Comparison of ENCODE assay signal across 8 cellular contexts in the genomic region with DNA sequence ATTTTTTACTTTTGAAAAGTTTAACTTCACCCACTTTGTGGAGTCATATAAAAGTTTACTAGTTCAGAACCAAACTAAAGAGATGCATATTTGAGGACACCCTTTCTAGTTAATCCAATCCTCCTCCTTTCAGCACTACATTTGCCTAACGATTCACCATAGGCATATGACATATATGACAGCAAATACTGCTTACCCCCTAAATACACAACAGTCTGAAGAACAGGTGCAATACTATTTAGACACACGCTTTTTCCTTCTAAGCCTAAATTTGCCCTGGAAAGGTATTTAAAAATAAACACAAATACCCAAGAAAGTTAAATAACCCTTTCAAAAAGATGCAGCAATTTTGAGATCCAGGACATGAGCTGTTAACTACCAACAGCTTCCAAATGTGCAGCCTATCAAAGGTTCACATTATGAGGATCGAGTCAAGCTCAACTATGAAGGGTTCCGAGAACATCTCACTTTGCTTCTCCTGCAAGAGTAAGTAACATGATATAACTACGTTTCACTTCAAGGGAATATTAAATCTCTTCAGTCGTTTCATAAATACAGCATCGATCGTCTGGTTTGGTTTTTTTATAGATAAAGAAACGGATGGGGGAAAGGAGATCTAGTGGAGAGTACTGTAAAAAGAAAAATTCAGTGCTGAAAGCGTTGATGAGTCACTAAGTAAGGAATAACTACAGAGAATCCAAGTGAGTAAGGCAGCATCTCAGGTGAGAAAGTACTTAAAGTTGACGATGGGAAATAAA. TPM values are rescaled to one million over a fixed set of nuclear protein-coding genes. Genes with fewer than 3 reads are reported as not detected.
DNase-seq lines count a peak whose midpoint lies in the region; TF ChIP-seq lines count a peak whose summit lies in the region.

No MANE protein-coding gene starts in this region.

- peak overlapping the region; percentile 92 for H3K4me3 ChIP-seq in fibroblast of villous mesenchyme (ENCODE audit: low read depth, low read length)
- peak overlapping the region; percentile 73 for H3K4me3 ChIP-seq in rectal smooth muscle tissue (ENCODE audit: low read length)

- H3K4me1 ChIP-seq in rectal smooth muscle tissue (ENCODE audit: control insufficient read depth, insufficient read depth, low read length): peaks cover 7% of the 10 kb centered on the region

- no peaks in the 10 kb centered on the region for H3K36me3 ChIP-seq in rectal smooth muscle tissue (ENCODE audit: control insufficient read depth, insufficient read depth, low read length)

- no peaks in the 10 kb centered on the region for H3K27me3 ChIP-seq in rectal smooth muscle tissue (ENCODE audit: control insufficient read depth, insufficient read depth, low read length)

- peak; percentile 45 for DNase-seq in NCI-H2029 (lab: John Stamatoyannopoulos, UW)
- no peak for DNase-seq in NCI-H2029 treated with DMSO at 0.1 percent for 48 hours (lab: John Stamatoyannopoulos, UW)
- DNase-seq in SW480 (ENCODE audit: low spot score): peak; percentile 32
- DNase-seq in fibroblast of villous mesenchyme (ENCODE audit: low read depth): peak; percentile 31
- no peak for DNase-seq in anterior cingulate cortex (lab: John Stamatoyannopoulos, UW)
- DNase-seq in NCI-H187 (lab: John Stamatoyannopoulos, UW): no peak
- DNase-seq in NCI-H1092 (lab: John Stamatoyannopoulos, UW): no peak

- peak overlapping the region; percentile 98 for H3K27ac ChIP-seq in rectal smooth muscle tissue (ENCODE audit: low read depth, low read length)

- H3K9ac ChIP-seq in rectal smooth muscle tissue (ENCODE audit: low read length): peak overlapping the region; percentile 88

- TF ChIP-seq CTCF in fibroblast of villous mesenchyme (IDR thresholded peaks at IDR 0.05; ENCODE audit: insufficient read depth, low read depth, low read length): no peak

RNA-seq across cellular contexts. Expression of a gene that starts 0.7 kb away (rescaled TPM):
- 5.6 and 6.1 TPM in 2 replicates for total RNA-seq in fibroblast of villous mesenchyme

RNA-seq across cellular contexts. Expression of a gene that starts 1.4 kb away (rescaled TPM):
- 53.5 and 83.3 TPM in 2 replicates for total RNA-seq in fibroblast of villous mesenchyme

Comparison
In these comparisons a context has a peak if more than half of its experiments do, and no peak if none do; other contexts are left out.
1. DNase-seq: peak in NCI-H2029 (single experiment), SW480 (single experiment) and fibroblast of villous mesenchyme (single experiment); none in NCI-H2029 treated with DMSO at 0.1 percent for 48 hours (single experiment), anterior cingulate cortex (0 of 58), NCI-H187 (0 of 2) and NCI-H1092 (single experiment).